11 cellular contexts compared by ENCODE assay signal in the genomic region with DNA sequence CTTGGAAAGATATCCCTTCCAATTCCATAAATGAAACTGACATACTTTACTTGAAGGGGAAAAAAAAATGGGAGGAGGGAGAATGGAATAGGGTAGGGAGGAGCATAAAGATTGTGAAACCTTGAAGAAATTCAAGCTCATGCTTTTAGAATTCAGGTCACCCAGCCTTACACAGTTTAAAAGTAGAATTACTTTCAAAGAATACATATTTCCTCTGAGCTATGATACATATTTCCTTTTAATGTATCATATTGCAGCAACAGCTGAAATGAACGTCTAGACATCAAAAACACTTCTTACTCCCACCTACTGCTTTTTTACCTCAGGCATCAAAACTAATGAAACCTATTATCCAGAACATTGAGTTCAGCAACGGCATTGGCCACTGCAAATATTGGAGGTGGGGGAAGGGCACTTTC.
DNase-seq lines count a peak whose midpoint lies in the region; ATAC-seq and TF ChIP-seq lines count a peak whose summit lies in the region.
"Had no signal": no experiment of that assay in that cellular context is flagged by ENCODE, and none has a peak within 500 bp of the region (broad histone marks: within the 10 kb centered on the region; RNA-seq: fewer than 3 reads in every experiment).

No MANE protein-coding gene starts in this region.

- H3K9me3 ChIP-seq in neural cell (ENCODE audit: low read length), result no peaks in the 10 kb centered on the region
- H3K9me3 ChIP-seq in testis, result no peaks in the 10 kb centered on the region
- H3K9me3 ChIP-seq in MM.1S (replicated peaks; ENCODE audit: insufficient read depth, low read length), result no peaks in the 10 kb centered on the region
- H3K9me3 ChIP-seq: mucosa of descending colon had no signal

- TF ChIP-seq RAD21 in neural cell (conservative IDR thresholded peaks at IDR 0.05), result no peak

- peak overlapping the region; percentile 47 for H3K4me2 ChIP-seq in neural cell (ENCODE audit: low read length)
- H3K4me2 ChIP-seq in MM.1S (ENCODE audit: low read depth, low read length), result no peak overlapping the region

- TF ChIP-seq CTCF in cardiac fibroblast (IDR thresholded peaks at IDR 0.05; ENCODE audit: low read depth, low read length) (no peak), neural cell (IDR thresholded peaks at IDR 0.05; ENCODE audit: poor library complexity, severe bottlenecking) (no peak), testis (IDR thresholded peaks at IDR 0.05) (no peak), MM.1S (IDR thresholded peaks at IDR 0.05; ENCODE audit: low read length) (no peak)

- H3K27ac ChIP-seq in neural cell (ENCODE audit: low read length), result peak overlapping the region; percentile 81
- peak overlapping the region in 1 of 2 donors; percentile 10 for H3K27ac ChIP-seq in testis
- H3K27ac ChIP-seq in MM.1S (ENCODE audit: low read length), result no peak overlapping the region

- TF ChIP-seq EP300 in neural cell (conservative IDR thresholded peaks at IDR 0.05; ENCODE audit: poor library complexity, severe bottlenecking), result no peak

- H3K4me1 ChIP-seq in testis (peaks cover 45% of the 10 kb centered on the region), MM.1S (ENCODE audit: low read length) (no peaks in the 10 kb centered on the region)

- H3K4me3 ChIP-seq in cardiac fibroblast (replicated peaks in 1 of 2; ENCODE audit: low read depth in 2 of 2, low read length in 2 of 2), result peak overlapping the region in 1 of 2 donors; percentile 18
- no peak overlapping the region for H3K4me3 ChIP-seq in neural cell (ENCODE audit: low read length)
- no peak overlapping the region for H3K4me3 ChIP-seq in testis
- H3K4me3 ChIP-seq in MM.1S (ENCODE audit: low read length), result no peak overlapping the region
- H3K4me3 ChIP-seq: mucosa of descending colon had no signal

- intact Hi-C loops in testis (cut with DNase I; ENCODE audit: low total_unique reads), result no loop called here

- H4K20me1 ChIP-seq in neural cell (ENCODE audit: insufficient read depth) (no peaks in the 10 kb centered on the region), MM.1S (ENCODE audit: insufficient read depth, low read length) (peaks cover 23% of the 10 kb centered on the region; the same call in 1 of the 2 replicates)

- no peak overlapping the region for H3K9ac ChIP-seq in neural cell (ENCODE audit: low read length)
- H3K9ac ChIP-seq in MM.1S (ENCODE audit: low read length), result no peak overlapping the region

- peak; percentile 19 for DNase-seq in NCI-H748 (lab: John Stamatoyannopoulos, UW; ENCODE audit: unreplicated experiment)
- no peak for DNase-seq in NCI-H748 treated with DMSO at 0.1 percent for 48 hours (lab: John Stamatoyannopoulos, UW)
- peak; percentile 29 to 91 (median 65) for DNase-seq in NCI-H1417 (lab: John Stamatoyannopoulos, UW)
- DNase-seq in cardiac fibroblast (ENCODE audit: low read depth in 2 of 2), result peak; percentile 59 to 80
- DNase-seq in testis, result no peak
- DNase-seq in MM.1S, result no peak
- DNase-seq: ACHN, mucosa of descending colon, NCI-H774 had no signal

- WGBS in testis, 2 donors, result 12 to 17% methylated on average over 2 of the region's 2 CpGs

- no peak for TF ChIP-seq POLR2A in testis (IDR thresholded peaks at IDR 0.05)

- H3K27me3 ChIP-seq in neural cell (ENCODE audit: insufficient read depth, low read depth, low read length), result no peaks in the 10 kb centered on the region
- no peaks in the 10 kb centered on the region for H3K27me3 ChIP-seq in testis
- no peaks in the 10 kb centered on the region for H3K27me3 ChIP-seq in MM.1S (replicated peaks; ENCODE audit: insufficient read depth, low read length)

- H2AFZ ChIP-seq in neural cell (ENCODE audit: low read depth, low read length), result no peak overlapping the region
- no peak overlapping the region for H2AFZ ChIP-seq in MM.1S (ENCODE audit: low read length)

- H3F3A ChIP-seq in neural cell (ENCODE audit: insufficient read depth, low read length, poor library complexity, severe bottlenecking) (peaks cover 5% of the 10 kb centered on the region), MM.1S (ENCODE audit: insufficient read depth, low read length) (no peaks in the 10 kb centered on the region)

- H3K9me2 ChIP-seq in neural cell (ENCODE audit: insufficient read depth, low read length) (no peaks in the 10 kb centered on the region), MM.1S (replicated peaks; ENCODE audit: insufficient read depth, low read length) (no peaks in the 10 kb centered on the region)

- peaks cover 41% of the 10 kb centered on the region for H3K79me2 ChIP-seq in neural cell (replicated peaks; ENCODE audit: insufficient read depth, low read length)
- peaks cover 93% of the 10 kb centered on the region for H3K79me2 ChIP-seq in MM.1S (ENCODE audit: low read length)

- H3K36me3 ChIP-seq in neural cell (ENCODE audit: insufficient read depth, low read length) (no peaks in the 10 kb centered on the region), testis (ENCODE audit: low read depth, missing control alignments) (no peaks in the 10 kb centered on the region), MM.1S (replicated peaks; ENCODE audit: insufficient read depth, low read length) (no peaks in the 10 kb centered on the region)

- ATAC-seq in GM21367 (IDR thresholded peaks at IDR 0.05; ENCODE audit: unreplicated experiment), result no peak
- ATAC-seq: mucosa of descending colon had no signal

TF ChIP-seq in neural cell, 6 proteins besides CTCF, POLR2A, EP300 and RAD21:
- TF ChIP-seq MXI1 (conservative IDR thresholded peaks at IDR 0.05; ENCODE audit: poor library complexity, severe bottlenecking), result no peak
- TF ChIP-seq TAF1 (IDR thresholded peaks at IDR 0.05; ENCODE audit: low read depth), result no peak
- no peak for TF ChIP-seq EZH2 (IDR thresholded peaks at IDR 0.05; ENCODE audit: borderline replicate concordance, insufficient read depth, low read length, poor library complexity, severe bottlenecking)
- TF ChIP-seq, protein P1, sequence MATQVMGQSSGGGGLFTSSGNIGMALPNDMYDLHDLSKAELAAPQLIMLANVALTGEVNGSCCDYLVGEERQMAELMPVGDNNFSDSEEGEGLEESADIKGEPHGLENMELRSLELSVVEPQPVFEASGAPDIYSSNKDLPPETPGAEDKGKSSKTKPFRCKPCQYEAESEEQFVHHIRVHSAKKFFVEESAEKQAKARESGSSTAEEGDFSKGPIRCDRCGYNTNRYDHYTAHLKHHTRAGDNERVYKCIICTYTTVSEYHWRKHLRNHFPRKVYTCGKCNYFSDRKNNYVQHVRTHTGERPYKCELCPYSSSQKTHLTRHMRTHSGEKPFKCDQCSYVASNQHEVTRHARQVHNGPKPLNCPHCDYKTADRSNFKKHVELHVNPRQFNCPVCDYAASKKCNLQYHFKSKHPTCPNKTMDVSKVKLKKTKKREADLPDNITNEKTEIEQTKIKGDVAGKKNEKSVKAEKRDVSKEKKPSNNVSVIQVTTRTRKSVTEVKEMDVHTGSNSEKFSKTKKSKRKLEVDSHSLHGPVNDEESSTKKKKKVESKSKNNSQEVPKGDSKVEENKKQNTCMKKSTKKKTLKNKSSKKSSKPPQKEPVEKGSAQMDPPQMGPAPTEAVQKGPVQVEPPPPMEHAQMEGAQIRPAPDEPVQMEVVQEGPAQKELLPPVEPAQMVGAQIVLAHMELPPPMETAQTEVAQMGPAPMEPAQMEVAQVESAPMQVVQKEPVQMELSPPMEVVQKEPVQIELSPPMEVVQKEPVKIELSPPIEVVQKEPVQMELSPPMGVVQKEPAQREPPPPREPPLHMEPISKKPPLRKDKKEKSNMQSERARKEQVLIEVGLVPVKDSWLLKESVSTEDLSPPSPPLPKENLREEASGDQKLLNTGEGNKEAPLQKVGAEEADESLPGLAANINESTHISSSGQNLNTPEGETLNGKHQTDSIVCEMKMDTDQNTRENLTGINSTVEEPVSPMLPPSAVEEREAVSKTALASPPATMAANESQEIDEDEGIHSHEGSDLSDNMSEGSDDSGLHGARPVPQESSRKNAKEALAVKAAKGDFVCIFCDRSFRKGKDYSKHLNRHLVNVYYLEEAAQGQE (IDR thresholded peaks at IDR 0.05; ENCODE audit: borderline replicate concordance), result no peak
- no peak for TF ChIP-seq POLR2AphosphoS5 (IDR thresholded peaks at IDR 0.05)
- no peak for TF ChIP-seq SMC3 (conservative IDR thresholded peaks at IDR 0.05; ENCODE audit: poor library complexity)
TF ChIP-seq in neural cell: peak in this region for 0.

Comparison
In these comparisons a context has a peak if more than half of its experiments do, and no peak if none do; other contexts are left out.
1. DNase-seq: peak in NCI-H748 (single experiment), NCI-H1417 (3 of 3) and cardiac fibroblast (2 of 2); none in NCI-H748 treated with DMSO at 0.1 percent for 48 hours (single experiment), testis (single experiment) and MM.1S (single experiment).